14 cellular contexts compared by ENCODE assay signal in genomic region chr17:55432358-55433028, GRCh38. TPM values are rescaled to one million over a fixed set of nuclear protein-coding genes. Genes with fewer than 3 reads are reported as not detected.
A peak's percentile ranks its signal among the peaks of the same experiment; 100 is the strongest.
DNase-seq lines count a peak whose midpoint lies in the region; ATAC-seq and TF ChIP-seq lines count a peak whose summit lies in the region.
"Had no signal": no experiment of that assay in that cellular context is flagged by ENCODE, and none has a peak within 500 bp of the region (broad histone marks: within the 10 kb centered on the region; RNA-seq: fewer than 3 reads in every experiment).

No MANE protein-coding gene starts in this region.

- DNase-seq in AG10803 (ENCODE audit: low read depth) (peak; percentile 58), HT1080 (ENCODE audit: low read depth) (peak; percentile 46), right lobe of liver (no peak), NCI-H1105 (lab: John Stamatoyannopoulos, UW) (no peak)
- DNase-seq in activated naive CD8-positive, alpha-beta T cell treated with anti-CD3 and anti-CD28 coated beads for 36 hours: no peak
- DNase-seq: activated effector memory CD4-positive, alpha-beta T cell treated with anti-CD3 and anti-CD28 coated beads, Interleukin-2, amount 50 U/mL, for 16 hours; COR-L47; head of caudate nucleus; NCI-H1105 treated with DMSO at 0.1 percent for 48 hours; upper lobe of left lung had no signal

- intact Hi-C loops in right lobe of liver (cut with DNase I): no loop called here

- TF ChIP-seq POLR2A in right lobe of liver (IDR thresholded peaks at IDR 0.05): no peak

- H3K27me3 ChIP-seq in right lobe of liver: no peaks in the 10 kb centered on the region
- H3K27me3 ChIP-seq: upper lobe of left lung had no signal

- TF ChIP-seq CTCF in AG10803 (conservative IDR thresholded peaks at IDR 0.05; ENCODE audit: low read length): no peak
- TF ChIP-seq CTCF in right lobe of liver (IDR thresholded peaks at IDR 0.05): no peak

- WGBS in right lobe of liver (ENCODE audit: insufficient coverage, low coverage, low lambda C conversion rate, missing lambda C conversion rate): 56% methylated on average over 3 of the region's 4 CpGs

- no peaks in the 10 kb centered on the region for H3K9me3 ChIP-seq in right lobe of liver
- H3K9me3 ChIP-seq: upper lobe of left lung had no signal

- H3K4me3 Mint-ChIP-seq in activated naive CD8-positive, alpha-beta T cell treated with anti-CD3 and anti-CD28 coated beads for 36 hours: peak overlapping the region; percentile 32

- no peaks in the 10 kb centered on the region for H3K36me3 ChIP-seq in right lobe of liver
- H3K36me3 ChIP-seq: upper lobe of left lung had no signal

- peaks cover 16% of the 10 kb centered on the region for H3K4me1 Mint-ChIP-seq in activated naive CD8-positive, alpha-beta T cell treated with anti-CD3 and anti-CD28 coated beads for 36 hours

- H3K27me3 Mint-ChIP-seq in activated naive CD8-positive, alpha-beta T cell treated with anti-CD3 and anti-CD28 coated beads for 36 hours: peaks cover 4% of the 10 kb centered on the region

- H3K4me1 ChIP-seq in right lobe of liver: peaks cover 0 to 20% (median 4%) of the 10 kb centered on the region in 4 donors

- peak overlapping the region; percentile 22 for H3K27ac Mint-ChIP-seq in activated naive CD8-positive, alpha-beta T cell treated with anti-CD3 and anti-CD28 coated beads for 36 hours

- peak overlapping the region; percentile 71 to 85 (median 85) for H3K27ac ChIP-seq in right lobe of liver
- H3K27ac ChIP-seq: coronary artery had no signal

- H3K9me3 Mint-ChIP-seq in activated naive CD8-positive, alpha-beta T cell treated with anti-CD3 and anti-CD28 coated beads for 36 hours: no peaks in the 10 kb centered on the region

- H3K4me3 ChIP-seq in AG10803 (ENCODE audit: low read length) (no peak overlapping the region), right lobe of liver (no peak overlapping the region)
- H3K4me3 ChIP-seq: coronary artery, upper lobe of left lung had no signal

- no peaks in the 10 kb centered on the region for H3K36me3 Mint-ChIP-seq in activated naive CD8-positive, alpha-beta T cell treated with anti-CD3 and anti-CD28 coated beads for 36 hours

- ATAC-seq in right lobe of liver: no peak
- no peak for ATAC-seq in HG02678 (IDR thresholded peaks at IDR 0.05; ENCODE audit: unreplicated experiment)
- no peak for ATAC-seq in HG03108 (IDR thresholded peaks at IDR 0.05; ENCODE audit: unreplicated experiment)
- ATAC-seq in GM18519 (IDR thresholded peaks at IDR 0.05; ENCODE audit: low FRiP score, unreplicated experiment): no peak

RNA-seq across cellular contexts. Expression of gene MMD, which starts 10.9 kb away (rescaled TPM):
- total RNA-seq in HT1080 (2014; rRNA removed; shearing (Covaris generic)): 6.4 and 13.6 TPM in 2 replicates
- polyA plus RNA-seq in HT1080 (2015; cell fraction: cytosol; rRNA removed): 17.3 and 17.8 TPM in 2 replicates
- 6.7 and 8.4 TPM in 2 replicates for polyA plus RNA-seq in HT1080 (2015; cell fraction: nucleus; rRNA removed)
- total RNA-seq in activated naive CD8-positive, alpha-beta T cell treated with anti-CD3 and anti-CD28 coated beads for 36 hours: 10 to 100 TPM; 26.6 to 26.8 TPM
- total RNA-seq in right lobe of liver: 10 to 100 TPM in 4 of 6 experiments, 1 to 10 TPM in 2; 2.8 to 17.2 (median 12.4) TPM

Comparison
In these comparisons a context has a peak if more than half of its experiments do, and no peak if none do; other contexts are left out.
1. DNase-seq: peak in AG10803 (single experiment) and HT1080 (single experiment); none in activated naive CD8-positive, alpha-beta T cell treated with anti-CD3 and anti-CD28 coated beads for 36 hours (single experiment), right lobe of liver (0 of 3) and NCI-H1105 (single experiment).